ENCODE assay signal across 23 cellular contexts in genomic region chr1:187878883-187879282, GRCh38.
"Had no signal": no experiment of that assay in that cellular context is flagged by ENCODE, and none has a peak within 500 bp of the region (broad histone marks: within the 10 kb centered on the region; RNA-seq: fewer than 3 reads in every experiment).

No MANE protein-coding gene starts in this region.

- H3K27ac ChIP-seq: breast epithelium, left lung, ovary, psoas muscle, right atrium auricular region, spleen, thoracic aorta, vagina had no signal

- ATAC-seq: effector memory CD8-positive, alpha-beta T cell; esophagus mucosa; left lung; naive thymus-derived CD4-positive, alpha-beta T cell; psoas muscle had no signal

- H3K36me3 ChIP-seq: breast epithelium, left lung, ovary, right atrium auricular region, spleen, thoracic aorta, vagina had no signal

- H3K4me1 ChIP-seq: breast epithelium, left lung, psoas muscle, right atrium auricular region, spleen, vagina had no signal

- H3K4me3 ChIP-seq: breast epithelium, left lung, lung, ovary, psoas muscle, right atrium auricular region, spleen, thoracic aorta, vagina had no signal

- H3K9me3 ChIP-seq: breast epithelium, ovary, psoas muscle, right atrium auricular region, thoracic aorta, vagina had no signal

- H3K27me3 ChIP-seq: breast epithelium, left lung, ovary, right atrium auricular region, spleen, vagina had no signal

- DNase-seq: activated CD4-positive, alpha-beta memory T cell treated with anti-CD3 and anti-CD28 coated beads for 36 hours; activated CD4-positive, alpha-beta T cell treated with anti-CD3 and anti-CD28 coated beads for 48 hours; activated naive CD4-positive, alpha-beta T cell treated with anti-CD3 and anti-CD28 coated beads for 36 hours; activated naive CD8-positive, alpha-beta T cell treated with anti-CD3 and anti-CD28 coated beads, Interleukin-2, amount 10 ng/mL, durations not matched to agents 7 days and 5 days; activated T-cell treated with anti-CD3 and anti-CD28 coated beads, Interleukin-2, amount 50 U/mL, for 48 hours; amniotic stem cell; effector memory CD8-positive, alpha-beta T cell; foreskin melanocyte; hippocampal formation; kidney glomerular epithelial cell; left lung; naive thymus-derived CD4-positive, alpha-beta T cell; ovary; psoas muscle; spleen; stimulated activated CD4-positive, alpha-beta T cell treated with anti-CD3 and anti-CD28 coated beads, Interleukin-4, amount 100 ng/mL, for 24 hours; stimulated activated naive CD4-positive, alpha-beta T cell treated with Interleukin-2 at 50 U/mL for 16 hours had no signal
